ENCODE assay signal across 8 cellular contexts in the genomic region with DNA sequence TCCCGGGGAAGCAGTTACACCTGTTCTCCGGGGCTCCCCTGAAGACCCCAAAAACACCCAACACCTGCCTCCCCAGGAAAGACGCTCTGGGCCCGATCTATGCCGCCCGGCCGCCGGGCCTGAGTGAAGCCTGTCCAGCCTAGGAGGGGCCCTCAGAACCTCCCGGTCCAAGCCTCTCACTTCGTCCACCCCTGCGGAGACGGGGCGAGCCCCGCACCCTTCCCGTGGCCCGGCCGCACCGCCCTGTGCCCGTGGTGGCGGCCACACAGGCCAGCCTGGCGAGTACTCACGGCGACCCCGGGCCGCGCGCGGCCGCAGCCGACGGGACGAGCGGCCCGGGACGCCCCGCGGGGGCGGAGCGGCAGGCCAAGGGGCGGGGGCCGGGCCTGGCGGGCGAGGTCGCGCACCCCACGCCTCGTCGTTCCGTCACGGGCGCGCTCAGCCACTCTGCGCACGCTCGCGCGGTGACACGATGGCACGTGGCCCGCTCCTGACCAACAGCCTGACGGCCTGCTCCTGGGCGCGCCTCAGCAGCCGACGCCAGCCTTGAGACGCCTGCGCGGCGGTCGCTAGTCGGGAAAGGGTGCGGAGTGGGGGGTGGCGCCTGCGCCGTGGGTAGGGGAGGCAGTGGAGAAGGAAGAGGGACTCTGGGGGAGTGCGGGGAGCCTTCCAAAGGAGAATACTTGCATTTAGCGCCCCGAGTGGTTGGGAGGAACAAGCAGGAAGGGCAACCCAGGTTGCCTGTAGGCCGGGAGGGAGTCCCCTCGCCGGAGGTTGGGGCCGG. TPM values are rescaled to one million over a fixed set of nuclear protein-coding genes. Genes with fewer than 3 reads are reported as not detected.
DNase-seq lines count a peak whose midpoint lies in the region; ATAC-seq and TF ChIP-seq lines count a peak whose summit lies in the region.

Gene PARP6, minus strand, starts transcription at position 342 of the 784 bp plus-strand sequence. CDS start 5,077 bp downstream, outside the sequence.

- POLR2A ChIA-PET in activated CD4-positive, alpha-beta T cell treated with anti-CD3 and anti-CD28 coated beads, Interleukin-2, amount 10 ng/mL, durations not matched to agents 7 days and 5 days (lab: Charles Lee): no interaction called here

- peak within 1 kb of the TSS; percentile 81 for H3K4me3 ChIP-seq in BE2C (ENCODE audit: low read depth, low read length)

- H3K4me1 ChIP-seq in BE2C: no peaks in the 10 kb centered on the region

- H3K36me3 ChIP-seq in BE2C: peaks cover 15% of the 10 kb centered on the region

- H3K9me3 ChIP-seq in BE2C: no peaks in the 10 kb centered on the region

- H3K27ac Mint-ChIP-seq in activated CD4-positive, alpha-beta T cell treated with anti-CD3 and anti-CD28 coated beads, Interleukin-2, amount 10 ng/mL, durations not matched to agents 7 days and 5 days: peak within 1 kb of the TSS; percentile 93

- H3K36me3 Mint-ChIP-seq in activated CD4-positive, alpha-beta T cell treated with anti-CD3 and anti-CD28 coated beads, Interleukin-2, amount 10 ng/mL, durations not matched to agents 7 days and 5 days (ENCODE audit: low read depth): peaks cover 15% of the 10 kb centered on the region

- CTCF ChIA-PET in activated CD4-positive, alpha-beta T cell treated with anti-CD3 and anti-CD28 coated beads, Interleukin-2, amount 10 ng/mL, durations not matched to agents 7 days and 5 days (lab: Charles Lee): interaction anchor here (0.9 to 2.4 kb wide), 5 partner anchors 12 to 53 kb away, joined by 3 to 18 read pairs (median 6); no protein-coding TSS in a partner anchor

- DNase-seq in BE2C (peak; percentile 99), GM19238 (ENCODE audit: insufficient read length, low spot score) (peak; percentile 98), NCI-H524 treated with DMSO at 0.1 percent for 48 hours (lab: John Stamatoyannopoulos, UW) (peak; percentile 79), cortex of kidney (lab: John Stamatoyannopoulos, UW) (peak; percentile 88), left kidney (ENCODE audit: low read depth, low spot score) (peak; percentile 100)
- DNase-seq in activated CD4-positive, alpha-beta T cell treated with anti-CD3 and anti-CD28 coated beads, Interleukin-2, amount 10 ng/mL, durations not matched to agents 7 days and 5 days: peak; percentile 98
- DNase-seq in stimulated activated CD4-positive, alpha-beta T cell treated with anti-CD3 and anti-CD28 coated beads, Interleukin-2, amount 100 ng/mL, for 24 hours: peak; percentile 97 to 99

- H3K9me3 Mint-ChIP-seq in activated CD4-positive, alpha-beta T cell treated with anti-CD3 and anti-CD28 coated beads, Interleukin-2, amount 10 ng/mL, durations not matched to agents 7 days and 5 days: no peaks in the 10 kb centered on the region

- H3K27me3 Mint-ChIP-seq in activated CD4-positive, alpha-beta T cell treated with anti-CD3 and anti-CD28 coated beads, Interleukin-2, amount 10 ng/mL, durations not matched to agents 7 days and 5 days: no peaks in the 10 kb centered on the region

- peak; percentile 93 for ATAC-seq in HG03442 (IDR thresholded peaks at IDR 0.05; ENCODE audit: unreplicated experiment)

- peak; percentile 70 for TF ChIP-seq CTCF in BE2C (IDR thresholded peaks at IDR 0.05; ENCODE audit: low read depth, low read length)

- H3K4me1 Mint-ChIP-seq in activated CD4-positive, alpha-beta T cell treated with anti-CD3 and anti-CD28 coated beads, Interleukin-2, amount 10 ng/mL, durations not matched to agents 7 days and 5 days: peaks cover 38% of the 10 kb centered on the region

- H3K27me3 ChIP-seq in BE2C: no peaks in the 10 kb centered on the region

- peak within 1 kb of the TSS; percentile 86 for H3K4me3 Mint-ChIP-seq in activated CD4-positive, alpha-beta T cell treated with anti-CD3 and anti-CD28 coated beads, Interleukin-2, amount 10 ng/mL, durations not matched to agents 7 days and 5 days

RNA-seq across cellular contexts. Expression of gene PARP6, which starts in this region (rescaled TPM):
- 260 TPM for polyA plus RNA-seq in BE2C (2012; ENCODE audit: insufficient read depth, insufficient read length, low read depth)
- total RNA-seq in activated CD4-positive, alpha-beta T cell treated with anti-CD3 and anti-CD28 coated beads, Interleukin-2, amount 10 ng/mL, durations not matched to agents 7 days and 5 days: 10 to 100 TPM; 62.9 to 69.2 TPM

Comparison
In these comparisons a context has a peak if more than half of its experiments do, and no peak if none do; other contexts are left out.
1. Peak in every context shown above with its lines: DNase-seq, ATAC-seq and H3K4me3 ChIP-seq.